ENCODE assay signal across 1 cellular context in genomic region chr19:18230941-18231734, GRCh38.
TF ChIP-seq lines count a peak whose summit lies in the region.

No MANE protein-coding gene starts in this region.

TF ChIP-seq in A549, 52 proteins besides CTCF, POLR2A, EP300 and RAD21 (continued from another document):
- TF ChIP-seq, protein P1, sequence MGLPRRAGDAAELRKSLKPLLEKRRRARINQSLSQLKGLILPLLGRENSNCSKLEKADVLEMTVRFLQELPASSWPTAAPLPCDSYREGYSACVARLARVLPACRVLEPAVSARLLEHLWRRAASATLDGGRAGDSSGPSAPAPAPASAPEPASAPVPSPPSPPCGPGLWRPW (IDR thresholded peaks at IDR 0.05) = no peak
- peak in 1 of 2 experiments; percentile 53; a peak in 2 of 4 replicates for TF ChIP-seq CEBPB (IDR thresholded peaks at IDR 0.05)
- TF ChIP-seq FOSL2 (IDR thresholded peaks at IDR 0.05) = no peak
- peak; percentile 76 for TF ChIP-seq FOSL2 (CRISPR knock-in tag; IDR thresholded peaks at IDR 0.05)
- no peak for TF ChIP-seq RNF2 (IDR thresholded peaks at IDR 0.05; ENCODE audit: borderline replicate concordance, low read depth)
- 0 out of 5 replicates have a peak, but pooled peaks of 1 of the 2 experiments have one; percentile 17 for TF ChIP-seq JUN (IDR thresholded peaks at IDR 0.05)
- peak; percentile 60 for TF ChIP-seq USF2 (IDR thresholded peaks at IDR 0.05)
- no peak for TF ChIP-seq ELK1 (IDR thresholded peaks at IDR 0.05; ENCODE audit: low read depth, low read length)
- TF ChIP-seq BHLHE40 (IDR thresholded peaks at IDR 0.05; ENCODE audit: low read depth, low read length) = peak; percentile 38; the same call in 1 of the 2 replicates
- TF ChIP-seq MAZ (IDR thresholded peaks at IDR 0.05; ENCODE audit: borderline replicate concordance, low read depth, low read length) = no peak
- no peak for TF ChIP-seq HDAC2 (IDR thresholded peaks at IDR 0.05)
